ENCODE assay signal across 14 cellular contexts in genomic region chr5:132468665-132469379, GRCh38. TPM values are rescaled to one million over a fixed set of nuclear protein-coding genes. Genes with fewer than 3 reads are reported as not detected.
DNase-seq lines count a peak whose midpoint lies in the region; ATAC-seq and TF ChIP-seq lines count a peak whose summit lies in the region.
"Had no signal": no experiment of that assay in that cellular context is flagged by ENCODE, and none has a peak within 500 bp of the region (broad histone marks: within the 10 kb centered on the region; RNA-seq: fewer than 3 reads in every experiment).

No MANE protein-coding gene starts in this region.

- DNase-seq in CD8-positive, alpha-beta memory T cell = no peak
- DNase-seq in osteoblast (ENCODE audit: insufficient read length, low spot score, missing footprints) (no peak), NOMO-1 treated with dmso at 0.1 percent for 144 hours (lab: John Stamatoyannopoulos, UW; ENCODE audit: unreplicated experiment) (no peak), NCI-H82 (lab: John Stamatoyannopoulos, UW) (no peak)
- DNase-seq: NCI-H1694 treated with DMSO at 0.1 percent for 48 hours, NCI-H69, Right ventricle myocardium superior, testis had no signal

- H3K9ac ChIP-seq in BLaER1 treated with 17β-estradiol and CSF1 and Interleukin-3, amounts not matched to agents 10 nM and 100 nM = peak overlapping the region in 7 of 11 experiments; percentile 0 to 88 (median 82); a peak in 11 of 22 replicates

- H3K27me3 ChIP-seq in BLaER1 treated with 17β-estradiol and CSF1 and Interleukin-3, amounts not matched to agents 10 nM and 100 nM = no peaks in the 10 kb centered on the region
- H3K27me3 ChIP-seq in CD8-positive, alpha-beta memory T cell (ENCODE audit: insufficient read depth, low read length, poor library complexity, severe bottlenecking) = no peaks in the 10 kb centered on the region
- H3K27me3 ChIP-seq in osteoblast (ENCODE audit: insufficient read depth, low read length) = no peaks in the 10 kb centered on the region
- H3K27me3 ChIP-seq: sigmoid colon, testis had no signal

- peaks cover 0 to 28% (median 11%) of the 10 kb centered on the region in 3 donors for H3K36me3 Mint-ChIP-seq in CD8-positive, alpha-beta memory T cell
- no peaks in the 10 kb centered on the region for H3K36me3 Mint-ChIP-seq in activated T-helper 17 cell treated with anti-CD3 and anti-CD28 coated beads, Interleukin-2, amount 50 U/mL, for 72 hours (ENCODE audit: low read depth)

- CTCF ChIA-PET in CD8-positive, alpha-beta memory T cell (lab: Charles Lee) = interaction anchor here (1.2 to 13.7 kb wide), 7 partner anchors 11 to 54 kb away, joined by 3 to 222 read pairs (median 6); partner anchors contain the start of gene IRF1

- POLR2A ChIA-PET in CD8-positive, alpha-beta memory T cell (lab: Charles Lee) = interaction anchor here (0.7 to 16.3 kb wide), 3 partner anchors 12 to 36 kb away, joined by 3 to 182 read pairs (median 4); no protein-coding TSS in a partner anchor

- ATAC-seq in activated T-helper 17 cell treated with anti-CD3 and anti-CD28 coated beads, Interleukin-2, amount 50 U/mL, for 72 hours (replicated peaks) = no peak
- ATAC-seq in HG02798 (IDR thresholded peaks at IDR 0.05; ENCODE audit: poor library complexity, unreplicated experiment) = no peak
- ATAC-seq: WTC11 had no signal

- H3K27ac Mint-ChIP-seq in CD8-positive, alpha-beta memory T cell = peak overlapping the region; percentile 27 to 100 (median 98)
- H3K27ac Mint-ChIP-seq in activated T-helper 17 cell treated with anti-CD3 and anti-CD28 coated beads, Interleukin-2, amount 50 U/mL, for 72 hours = peak overlapping the region; percentile 91
- H3K27ac Mint-ChIP-seq: activated T-helper 2 cell treated with anti-CD3 and anti-CD28 coated beads, Interferon-gamma antibody, Interleukin-2, Interleukin-4, amounts not matched to agents 10 μg/mL and 5 μg/mL and 100 μg/mL, durations not matched to agents 14 hours and 24 hours and 36 hours; WTC11 had no signal

- no peak for TF ChIP-seq CTCF in osteoblast (IDR thresholded peaks at IDR 0.05; ENCODE audit: extremely low read depth, low read depth, low read length)

- H3K27me3 Mint-ChIP-seq in CD8-positive, alpha-beta memory T cell = peaks cover 0 to 3% of the 10 kb centered on the region in 2 donors
- no peaks in the 10 kb centered on the region for H3K27me3 Mint-ChIP-seq in activated T-helper 17 cell treated with anti-CD3 and anti-CD28 coated beads, Interleukin-2, amount 50 U/mL, for 72 hours

- no peaks in the 10 kb centered on the region for H3K79me2 ChIP-seq in osteoblast (ENCODE audit: insufficient read depth, low read length)

- peak overlapping the region in 3 of 7 donors; percentile 9 to 38 (median 33) for H3K4me3 Mint-ChIP-seq in CD8-positive, alpha-beta memory T cell
- H3K4me3 Mint-ChIP-seq in activated T-helper 17 cell treated with anti-CD3 and anti-CD28 coated beads, Interleukin-2, amount 50 U/mL, for 72 hours = no peak overlapping the region
- H3K4me3 Mint-ChIP-seq: WTC11 had no signal

- no peak overlapping the region; a peak in 1 of 20 replicates for H3K4me3 ChIP-seq in BLaER1 treated with 17β-estradiol and CSF1 and Interleukin-3, amounts not matched to agents 10 nM and 100 nM
- no peak overlapping the region for H3K4me3 ChIP-seq in CD8-positive, alpha-beta memory T cell (ENCODE audit: low read length)
- H3K4me3 ChIP-seq in osteoblast (ENCODE audit: insufficient read depth, low read length) = no peak overlapping the region
- H3K4me3 ChIP-seq: sigmoid colon, testis had no signal

- peaks cover 0 to 14% (median 0%) of the 10 kb centered on the region in 11 experiments; a peak in 2 of 22 replicates for H4K20me1 ChIP-seq in BLaER1 treated with 17β-estradiol and CSF1 and Interleukin-3, amounts not matched to agents 10 nM and 100 nM
- no peaks in the 10 kb centered on the region for H4K20me1 ChIP-seq in osteoblast (ENCODE audit: insufficient read depth, low read length)

- H3K9me3 Mint-ChIP-seq in CD8-positive, alpha-beta memory T cell = no peaks in the 10 kb centered on the region
- H3K9me3 Mint-ChIP-seq in activated T-helper 17 cell treated with anti-CD3 and anti-CD28 coated beads, Interleukin-2, amount 50 U/mL, for 72 hours = no peaks in the 10 kb centered on the region
- H3K9me3 Mint-ChIP-seq: activated T-helper 2 cell treated with anti-CD3 and anti-CD28 coated beads, Interferon-gamma antibody, Interleukin-2, Interleukin-4, amounts not matched to agents 10 μg/mL and 5 μg/mL and 100 μg/mL, durations not matched to agents 14 hours and 24 hours and 36 hours had no signal

- peaks cover 78 to 100% (median 98%) of the 10 kb centered on the region in 10 experiments for H3K4me1 ChIP-seq in BLaER1 treated with 17β-estradiol and CSF1 and Interleukin-3, amounts not matched to agents 10 nM and 100 nM
- peaks cover 93% of the 10 kb centered on the region for H3K4me1 ChIP-seq in CD8-positive, alpha-beta memory T cell (ENCODE audit: insufficient read depth, low read length)
- peaks cover 76% of the 10 kb centered on the region for H3K4me1 ChIP-seq in osteoblast (ENCODE audit: insufficient read depth, low read length)

- H2AFZ ChIP-seq in osteoblast (ENCODE audit: low read length) = no peak overlapping the region

- peaks cover 0 to 15% (median 0%) of the 10 kb centered on the region in 11 experiments; a peak in 5 of 22 replicates for H3K36me3 ChIP-seq in BLaER1 treated with 17β-estradiol and CSF1 and Interleukin-3, amounts not matched to agents 10 nM and 100 nM
- H3K36me3 ChIP-seq in CD8-positive, alpha-beta memory T cell (ENCODE audit: insufficient read depth, low read length) = no peaks in the 10 kb centered on the region
- H3K36me3 ChIP-seq in osteoblast (ENCODE audit: insufficient read depth, low read length) = no peaks in the 10 kb centered on the region

- H3K27ac ChIP-seq in BLaER1 treated with 17β-estradiol and CSF1 and Interleukin-3, amounts not matched to agents 10 nM and 100 nM = peak overlapping the region in 9 of 11 experiments; percentile 84 to 100 (median 98); a peak in 16 of 22 replicates
- no peak overlapping the region for H3K27ac ChIP-seq in CD8-positive, alpha-beta memory T cell (ENCODE audit: low read depth, low read length)
- H3K27ac ChIP-seq in osteoblast (ENCODE audit: low read depth, low read length) = peak overlapping the region; percentile 26
- H3K27ac ChIP-seq: sigmoid colon, testis had no signal

- peaks cover 0 to 7% (median 0%) of the 10 kb centered on the region in 11 experiments; a peak in 2 of 22 replicates for H3K9me3 ChIP-seq in BLaER1 treated with 17β-estradiol and CSF1 and Interleukin-3, amounts not matched to agents 10 nM and 100 nM (replicated peaks in 1 of 11)
- H3K9me3 ChIP-seq in CD8-positive, alpha-beta memory T cell (ENCODE audit: low read length) = no peaks in the 10 kb centered on the region
- H3K9me3 ChIP-seq in osteoblast (ENCODE audit: low read depth, low read length) = no peaks in the 10 kb centered on the region
- H3K9me3 ChIP-seq: sigmoid colon, testis had no signal

- peaks cover 92 to 100% (median 99%) of the 10 kb centered on the region in 3 donors for H3K4me1 Mint-ChIP-seq in CD8-positive, alpha-beta memory T cell
- peaks cover 62% of the 10 kb centered on the region for H3K4me1 Mint-ChIP-seq in activated T-helper 17 cell treated with anti-CD3 and anti-CD28 coated beads, Interleukin-2, amount 50 U/mL, for 72 hours

- H3K4me2 ChIP-seq in BLaER1 treated with 17β-estradiol and CSF1 and Interleukin-3, amounts not matched to agents 10 nM and 100 nM = peak overlapping the region; percentile 80 to 98 (median 96); a peak in 20 of 22 replicates
- no peak overlapping the region for H3K4me2 ChIP-seq in osteoblast (ENCODE audit: insufficient read depth, low read length)

RNA-seq across cellular contexts. Expression of gene IRF1, which starts 21.8 kb away (rescaled TPM):
- 100 to 1,000 TPM; 115 to 121 TPM for total RNA-seq in CD8-positive, alpha-beta memory T cell
- polyA plus RNA-seq in CD8-positive, alpha-beta memory T cell = 204 TPM
- total RNA-seq in activated T-helper 17 cell treated with anti-CD3 and anti-CD28 coated beads, Interleukin-2, amount 50 U/mL, for 72 hours = 100 to 1,000 TPM; 125 to 174 TPM
- total RNA-seq in osteoblast = 19.7 and 22.1 TPM in 2 replicates
